ENCODE assay signal across 10 cellular contexts in genomic region chr12:111993290-111994150, GRCh38. TPM values are rescaled to one million over a fixed set of nuclear protein-coding genes. Genes with fewer than 3 reads are reported as not detected.
DNase-seq lines count a peak whose midpoint lies in the region; ATAC-seq, FAIRE-seq and TF ChIP-seq lines count a peak whose summit lies in the region.
"Had no signal": no experiment of that assay in that cellular context is flagged by ENCODE, and none has a peak within 500 bp of the region (broad histone marks: within the 10 kb centered on the region; RNA-seq: fewer than 3 reads in every experiment).

No MANE protein-coding gene starts in this region.

- DNase-seq in GM18507 (ENCODE audit: extremely low spot score, insufficient read length, low read depth), result no peak
- no peak for DNase-seq in T-helper 17 cell
- no peak for DNase-seq in natural killer cell
- no peak for DNase-seq in NCI-H2196 treated with DMSO at 0.1 percent for 48 hours (lab: John Stamatoyannopoulos, UW; ENCODE audit: unreplicated experiment)
- DNase-seq in NK-92 (lab: John Stamatoyannopoulos, UW; ENCODE audit: unreplicated experiment), result no peak
- no peak for DNase-seq in EL
- DNase-seq: NCI-H2107 had no signal

- no peaks in the 10 kb centered on the region for H3K9me3 ChIP-seq in T-helper 17 cell (ENCODE audit: control insufficient read depth, low read length, poor library complexity, severe bottlenecking)

- H3K27me3 Mint-ChIP-seq in T-helper 17 cell (no peaks in the 10 kb centered on the region), natural killer cell (ENCODE audit: low read depth in 2 of 2) (no peaks in the 10 kb centered on the region)

- peak overlapping the region; percentile 94 for H3K4me3 Mint-ChIP-seq in T-helper 17 cell
- peak overlapping the region; percentile 90 for H3K4me3 Mint-ChIP-seq in natural killer cell

- intact Hi-C loops in natural killer cell (cut with micrococcal nuclease), result no loop called here

- no peaks in the 10 kb centered on the region for H3K9me3 Mint-ChIP-seq in natural killer cell

- H3K4me1 Mint-ChIP-seq in T-helper 17 cell (peaks cover 49% of the 10 kb centered on the region), natural killer cell (peaks cover 31 to 41% of the 10 kb centered on the region in 2 donors)

- H3K36me3 Mint-ChIP-seq in T-helper 17 cell (ENCODE audit: low read depth), result peaks cover 3% of the 10 kb centered on the region
- no peaks in the 10 kb centered on the region for H3K36me3 Mint-ChIP-seq in natural killer cell

- peak; percentile 78 for FAIRE-seq in GM18507 (lab: Jason Lieb, UNC)
- FAIRE-seq: islet of Langerhans had no signal

- ATAC-seq in HG02642 (IDR thresholded peaks at IDR 0.05; ENCODE audit: poor library complexity, unreplicated experiment), result peak; percentile 59
- ATAC-seq in T-helper 17 cell, result peak; percentile 83
- peak; percentile 29 to 36 (median 32) for ATAC-seq in natural killer cell
- ATAC-seq in HG03097 (IDR thresholded peaks at IDR 0.05; ENCODE audit: low FRiP score, unreplicated experiment), result no peak

- H3K27ac Mint-ChIP-seq in T-helper 17 cell (peak overlapping the region; percentile 94), natural killer cell (peak overlapping the region; percentile 82 to 85)

- no peak for TF ChIP-seq CTCF in natural killer cell (IDR thresholded peaks at IDR 0.05)

RNA-seq across cellular contexts. Expression of gene TMEM116, which starts 19.4 kb away (rescaled TPM):
- 10 to 100 TPM; 22.4 to 28.4 TPM for total RNA-seq in T-helper 17 cell
- 10 to 100 TPM in 2 of 3 donors, 1 to 10 TPM in 1; 6.5 to 10.2 (median 10.1) TPM for total RNA-seq in natural killer cell

RNA-seq across cellular contexts. Expression of gene ERP29, which starts 19.7 kb away (rescaled TPM):
- 100 to 1,000 TPM; 104 to 124 TPM for total RNA-seq in T-helper 17 cell
- total RNA-seq in natural killer cell, result 10 to 100 TPM; 51.6 to 74.9 (median 57.8) TPM
